In the genomic region with DNA sequence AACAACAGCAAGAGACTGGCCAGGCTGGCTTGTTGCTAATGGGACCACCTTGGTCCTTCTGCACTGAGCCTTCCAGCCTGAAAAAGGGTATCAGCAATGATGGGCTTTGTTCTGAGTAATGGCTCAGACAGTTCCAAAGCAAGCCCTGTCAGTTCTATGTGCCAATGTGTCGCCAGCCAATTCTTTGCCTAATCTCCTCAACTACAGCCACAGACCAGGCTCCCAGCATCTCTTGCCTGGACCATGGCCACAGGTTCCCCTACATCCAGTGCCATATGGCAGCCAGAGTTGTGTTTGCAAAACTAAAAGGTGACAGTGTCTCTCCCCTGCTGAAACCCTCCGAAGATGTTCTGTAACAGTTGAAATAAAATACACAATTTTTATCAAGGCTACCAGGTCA, we compare ENCODE assay signal across 33 cellular contexts.
"Had no signal": no experiment of that assay in that cellular context is flagged by ENCODE, and none has a peak within 500 bp of the region (broad histone marks: within the 10 kb centered on the region; RNA-seq: fewer than 3 reads in every experiment).

No MANE protein-coding gene starts in this region.

- DNase-seq: activated B cell treated with CpG ODN at 0.5 μM for 24 hours; activated CD4-positive, alpha-beta memory T cell treated with anti-CD3 and anti-CD28 coated beads for 36 hours; activated CD4-positive, alpha-beta T cell treated with anti-CD3 and anti-CD28 coated beads for 4 hours; activated CD4-positive, alpha-beta T cell treated with anti-CD3 and anti-CD28 coated beads, Interleukin-2, amount 10 ng/mL, durations not matched to agents 24 days and 14 days; activated CD4-positive, alpha-beta T cell treated with anti-CD3 and anti-CD28 coated beads, Interleukin-2, amount 50 U/mL, for 1 hour; activated CD4-positive, alpha-beta T cell treated with anti-CD3 and anti-CD28 coated beads, Interleukin-2, amount 50 U/mL, for 4 hours; activated CD4-positive, CD25-positive, alpha-beta regulatory T cell treated with anti-CD3 and anti-CD28 coated beads, Interleukin-2, amount 50 U/mL, for 72 hours; activated CD8-positive, alpha-beta memory T cell treated with anti-CD3 and anti-CD28 coated beads, Interleukin-2, amount 50 U/mL, for 4 hours; activated CD8-positive, alpha-beta T cell treated with anti-CD3 and anti-CD28 coated beads for 36 hours; activated effector memory CD4-positive, alpha-beta T cell treated with anti-CD3 and anti-CD28 coated beads, Interleukin-2, amount 50 U/mL, for 16 hours; activated gamma-delta T cell treated with Interleukin-2 at 50 U/mL for 16 hours; activated naive CD4-positive, alpha-beta T cell; activated naive CD4-positive, alpha-beta T cell treated with anti-CD3 and anti-CD28 coated beads for 36 hours; activated naive CD4-positive, alpha-beta T cell treated with anti-CD3 and anti-CD28 coated beads, Interleukin-2, amount 50 U/mL, for 16 hours; activated naive CD8-positive, alpha-beta T cell treated with anti-CD3 and anti-CD28 coated beads for 36 hours; activated T-cell treated with anti-CD3 and anti-CD28 coated beads for 4 hours; activated T-cell treated with anti-CD3 and anti-CD28 coated beads, Interleukin-2, amount 50 U/mL, for 1 hour; activated T-cell treated with anti-CD3 and anti-CD28 coated beads, Interleukin-2, amount 50 U/mL, for 4 hours; activated T-cell treated with anti-CD3 and anti-CD28 coated beads, Interleukin-2, amount 50 U/mL, for 72 hours; adrenal gland; amniotic stem cell; aorta; body of pancreas; brain microvascular endothelial cell; central memory CD4-positive, alpha-beta T cell; cerebellar nuclear complex; T-helper 1 cell; T-helper 2 cell; T-helper 9 cell had no signal

- H3K27ac ChIP-seq: adrenal gland, body of pancreas, brain microvascular endothelial cell, breast epithelium, VCaP had no signal

- ATAC-seq: activated CD8-positive, alpha-beta T cell treated with anti-CD3 and anti-CD28 coated beads for 36 hours; activated naive CD4-positive, alpha-beta T cell treated with anti-CD3 and anti-CD28 coated beads, Interleukin-2, amount 50 U/mL, for 72 hours; activated T-cell treated with anti-CD3 and anti-CD28 coated beads, Interleukin-2, amount 50 U/mL, for 4 hours; activated T-cell treated with anti-CD3 and anti-CD28 coated beads, Interleukin-2, amount 50 U/mL, for 72 hours; activated T-helper 17 cell treated with anti-CD3 and anti-CD28 coated beads, Interleukin-2, amount 50 U/mL, for 72 hours; body of pancreas had no signal
